Comparison of ENCODE assay signal across 7 cellular contexts in the genomic region with DNA sequence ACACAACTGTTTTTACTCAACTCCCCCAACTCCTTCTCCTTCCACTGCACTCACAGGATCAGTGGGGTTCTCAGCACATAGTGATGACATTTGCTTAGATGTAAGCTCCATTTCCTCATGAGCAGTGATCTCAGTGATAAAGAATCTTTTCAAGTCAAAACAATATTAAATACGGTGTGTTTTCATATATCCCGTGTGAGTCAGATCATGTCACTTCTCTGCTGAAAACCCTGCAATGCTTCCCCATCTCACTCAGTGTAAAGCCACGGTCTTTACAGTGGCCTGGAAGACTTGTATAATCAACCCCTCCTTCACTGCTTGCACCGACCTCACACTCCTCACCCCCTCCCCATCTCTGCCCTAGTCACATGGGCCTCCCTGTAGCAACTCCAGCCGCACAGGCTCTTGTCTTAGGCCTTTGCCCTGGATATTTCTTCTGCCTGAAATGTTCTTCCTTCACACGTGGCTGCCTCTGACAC.
DNase-seq lines count a peak whose midpoint lies in the region; ATAC-seq and TF ChIP-seq lines count a peak whose summit lies in the region.

No MANE protein-coding gene starts in this region.

- no peaks in the 10 kb centered on the region for H3K9me3 ChIP-seq in left ventricle myocardium inferior (replicated peaks)
- H3K9me3 ChIP-seq in skeletal muscle satellite cell (replicated peaks; ENCODE audit: low read length) = no peaks in the 10 kb centered on the region
- no peaks in the 10 kb centered on the region for H3K9me3 ChIP-seq in Peyer's patch

- peak overlapping the region; percentile 59 for H3K9ac ChIP-seq in skeletal muscle satellite cell (ENCODE audit: low read depth, low read length)

- no peak for TF ChIP-seq CTCF in left ventricle myocardium inferior (IDR thresholded peaks at IDR 0.05; ENCODE audit: borderline replicate concordance)
- TF ChIP-seq CTCF in Peyer's patch (IDR thresholded peaks at IDR 0.05) = no peak

- H3K27ac Mint-ChIP-seq in activated T-helper 17 cell treated with anti-CD3 and anti-CD28 coated beads, Interleukin-2, amount 50 U/mL, for 72 hours = peak overlapping the region; percentile 15

- intact Hi-C loops in left ventricle myocardium inferior (cut with micrococcal nuclease) = no loop called here

- peak; percentile 88 for ATAC-seq in activated T-helper 17 cell treated with anti-CD3 and anti-CD28 coated beads, Interleukin-2, amount 50 U/mL, for 72 hours (replicated peaks)
- ATAC-seq in HG03378 (IDR thresholded peaks at IDR 0.05; ENCODE audit: unreplicated experiment) = no peak

- no peaks in the 10 kb centered on the region for H3K36me3 Mint-ChIP-seq in activated T-helper 17 cell treated with anti-CD3 and anti-CD28 coated beads, Interleukin-2, amount 50 U/mL, for 72 hours (ENCODE audit: low read depth)

- no peak for TF ChIP-seq POLR2A in Peyer's patch (IDR thresholded peaks at IDR 0.05)

- H3K27me3 Mint-ChIP-seq in activated T-helper 17 cell treated with anti-CD3 and anti-CD28 coated beads, Interleukin-2, amount 50 U/mL, for 72 hours = no peaks in the 10 kb centered on the region

- H3K36me3 ChIP-seq in left ventricle myocardium inferior (no peaks in the 10 kb centered on the region), skeletal muscle satellite cell (ENCODE audit: insufficient read depth, low read length) (no peaks in the 10 kb centered on the region), Peyer's patch (no peaks in the 10 kb centered on the region)

- no peak overlapping the region for H3K4me3 Mint-ChIP-seq in activated T-helper 17 cell treated with anti-CD3 and anti-CD28 coated beads, Interleukin-2, amount 50 U/mL, for 72 hours

- H3K4me1 ChIP-seq in left ventricle myocardium inferior (peaks cover 46% of the 10 kb centered on the region), skeletal muscle satellite cell (ENCODE audit: control insufficient read depth, insufficient read depth, low read length) (peaks cover 26% of the 10 kb centered on the region), Peyer's patch (peaks cover 0 to 17% (median 0%) of the 10 kb centered on the region in 4 donors)

- no peaks in the 10 kb centered on the region for H3K9me3 Mint-ChIP-seq in activated T-helper 17 cell treated with anti-CD3 and anti-CD28 coated beads, Interleukin-2, amount 50 U/mL, for 72 hours

- H3K4me1 Mint-ChIP-seq in activated T-helper 17 cell treated with anti-CD3 and anti-CD28 coated beads, Interleukin-2, amount 50 U/mL, for 72 hours = no peaks in the 10 kb centered on the region

- peak overlapping the region; percentile 3 for H3K4me3 ChIP-seq in left ventricle myocardium inferior
- no peak overlapping the region for H3K4me3 ChIP-seq in skeletal muscle satellite cell (ENCODE audit: low read length)
- H3K4me3 ChIP-seq in Peyer's patch = no peak overlapping the region

- H3K27ac ChIP-seq in left ventricle myocardium inferior (replicated peaks) (peak overlapping the region; percentile 89), Peyer's patch (peak overlapping the region in 2 of 4 donors; percentile 23 to 40)

- peak overlapping the region; percentile 61 for H3K4me2 ChIP-seq in skeletal muscle satellite cell (ENCODE audit: low read length)

- H3K27me3 ChIP-seq in left ventricle myocardium inferior (ENCODE audit: low read depth) (no peaks in the 10 kb centered on the region), skeletal muscle satellite cell (ENCODE audit: control insufficient read depth, insufficient read depth, low read length) (no peaks in the 10 kb centered on the region), Peyer's patch (no peaks in the 10 kb centered on the region)

- DNase-seq in HPDE6-E6E7 (ENCODE audit: extremely low spot score) (peak; percentile 84), left ventricle myocardium inferior (peak; percentile 35), Peyer's patch (no peak)
- no peak for DNase-seq in central memory CD4-positive, alpha-beta T cell

Comparison
In these comparisons a context has a peak if more than half of its experiments do, and no peak if none do; other contexts are left out.
1. DNase-seq: peak in HPDE6-E6E7 (single experiment) and left ventricle myocardium inferior (single experiment); none in Peyer's patch (0 of 3) and central memory CD4-positive, alpha-beta T cell (single experiment).